In the genomic region with DNA sequence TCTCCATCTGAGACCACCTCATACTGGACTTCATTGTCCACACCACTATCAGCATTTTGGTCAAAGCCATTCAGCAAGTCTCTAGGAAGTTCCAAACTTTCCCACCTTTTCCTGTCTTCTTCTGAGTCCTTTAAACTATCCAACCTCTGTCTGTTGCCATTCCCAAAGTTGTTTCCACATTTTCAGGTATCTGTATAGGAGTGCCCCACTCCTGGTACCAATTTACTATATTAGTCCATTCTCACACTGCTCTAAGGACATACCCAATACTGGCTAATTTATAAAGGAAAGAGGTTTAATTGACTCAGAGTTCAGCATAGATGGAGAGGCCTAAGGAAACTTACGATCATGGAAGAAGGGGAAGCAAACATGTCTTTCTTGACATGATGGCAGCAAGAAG, we compare ENCODE assay signal across 31 cellular contexts.
DNase-seq lines count a peak whose midpoint lies in the region; ATAC-seq, FAIRE-seq and TF ChIP-seq lines count a peak whose summit lies in the region.
"Had no signal": no experiment of that assay in that cellular context is flagged by ENCODE, and none has a peak within 500 bp of the region (broad histone marks: within the 10 kb centered on the region; RNA-seq: fewer than 3 reads in every experiment).

No MANE protein-coding gene starts in this region.

- H3K36me3 ChIP-seq in HEK293 (ENCODE audit: control insufficient read depth in 2 of 2, insufficient read depth in 1 of 2, low read length in 2 of 2) (no peaks in the 10 kb centered on the region), K562 (ENCODE audit: control insufficient read depth, insufficient read depth, low read length) (peaks cover 4% of the 10 kb centered on the region; the same call in 1 of the 3 replicates), aorta (ENCODE audit: control insufficient read depth in 1 of 2, insufficient read depth in 2 of 2, low read length in 1 of 2) (no peaks in the 10 kb centered on the region)
- H3K36me3 ChIP-seq: BE2C; BLaER1; BLaER1 treated with 17β-estradiol and CSF1 and Interleukin-3, amounts not matched to agents 10 nM and 100 nM had no signal

- no peak overlapping the region for H3K4me3 ChIP-seq in HEK293 (ENCODE audit: low read depth, low read length)
- H3K4me3 ChIP-seq in K562, result no peak overlapping the region
- H3K4me3 ChIP-seq in aorta (ENCODE audit: low read length in 2 of 2), result no peak overlapping the region
- H3K4me3 ChIP-seq: A549; BLaER1; BLaER1 treated with 17β-estradiol and CSF1 and Interleukin-3, amounts not matched to agents 10 nM and 100 nM had no signal

- no peaks in the 10 kb centered on the region for H3K79me2 ChIP-seq in K562 (ENCODE audit: control insufficient read depth, insufficient read depth, low read length)

- H3K9me1 ChIP-seq in K562 (ENCODE audit: control insufficient read depth, insufficient read depth, low read length), result no peaks in the 10 kb centered on the region

- CTCF ChIA-PET in HEK293 (lab: Yijun Ruan, JAX) (no interaction called here), K562 (lab: Yijun Ruan, JAX; ENCODE audit: low intra/inter-chr PET ratio) (no interaction called here)

- TF ChIP-seq CTCF in HEK293 (tag by site-specific recombination; IDR thresholded peaks at IDR 0.05) (no peak), K562 (IDR thresholded peaks at IDR 0.05 in 2 of 3, conservative IDR thresholded peaks at IDR 0.05 in 1 of 3; ENCODE audit: insufficient read depth in 2 of 3, low read depth in 1 of 3, low read length in 3 of 3) (no peak)

- POLR2A ChIA-PET in HEK293 (lab: Yijun Ruan, JAX) (no interaction called here), K562 (lab: Yijun Ruan, JAX) (no interaction called here)

- FAIRE-seq in K562 (lab: Jason Lieb, UNC), result no peak
- FAIRE-seq: A204.1, A549, D721Med had no signal

- TF ChIP-seq EP300 in K562 (IDR thresholded peaks at IDR 0.05; ENCODE audit: low read length), result no peak

- no peaks in the 10 kb centered on the region for H4K20me1 ChIP-seq in K562 (replicated peaks; ENCODE audit: control insufficient read depth, insufficient read depth, low read length)
- H4K20me1 ChIP-seq: BLaER1; BLaER1 treated with 17β-estradiol and CSF1 and Interleukin-3, amounts not matched to agents 10 nM and 100 nM had no signal

- no peak for TF ChIP-seq RAD21 in K562 (CRISPR knock-in tag; conservative IDR thresholded peaks at IDR 0.05 in 1 of 2, IDR thresholded peaks at IDR 0.05 in 1 of 2)

- H3K27ac ChIP-seq in HEK293 (ENCODE audit: extremely low read depth, low read depth, low read length) (no peak overlapping the region), K562 (ENCODE audit: extremely low read depth, low read depth, low read length) (no peak overlapping the region), aorta (ENCODE audit: low read depth in 1 of 2, low read length in 2 of 2) (no peak overlapping the region)
- H3K27ac ChIP-seq: 22Rv1; A549; BLaER1; BLaER1 treated with 17β-estradiol and CSF1 and Interleukin-3, amounts not matched to agents 10 nM and 100 nM; C4-2B had no signal

- ATAC-seq in K562 (no peak), aorta (ENCODE audit: low FRiP score) (no peak)
- ATAC-seq: A549; CD8-positive, alpha-beta T cell had no signal

- TF ChIP-seq POLR2A in K562 (conservative IDR thresholded peaks at IDR 0.05), result no peak

- no peaks in the 10 kb centered on the region for H3K9me3 ChIP-seq in HEK293 (ENCODE audit: control insufficient read depth, insufficient read depth, low read depth, low read length)
- H3K9me3 ChIP-seq in K562 (replicated peaks; ENCODE audit: control insufficient read depth, insufficient read depth, low read depth, low read length), result no peaks in the 10 kb centered on the region
- no peaks in the 10 kb centered on the region for H3K9me3 ChIP-seq in aorta (ENCODE audit: control insufficient read depth, low read length)
- H3K9me3 ChIP-seq: BE2C; BLaER1; BLaER1 treated with 17β-estradiol and CSF1 and Interleukin-3, amounts not matched to agents 10 nM and 100 nM; Caco-2 had no signal

- no peaks in the 10 kb centered on the region for H3K4me1 ChIP-seq in HEK293 (ENCODE audit: control insufficient read depth, insufficient read depth, low read length)
- no peaks in the 10 kb centered on the region for H3K4me1 ChIP-seq in K562 (replicated peaks in 1 of 2; ENCODE audit: control insufficient read depth in 2 of 2, insufficient read depth in 2 of 2, low read length in 2 of 2)
- H3K4me1 ChIP-seq in aorta (ENCODE audit: control insufficient read depth in 1 of 2, insufficient read depth in 2 of 2, low read length in 2 of 2), result no peaks in the 10 kb centered on the region
- H3K4me1 ChIP-seq: A549; BE2C; BLaER1; BLaER1 treated with 17β-estradiol and CSF1 and Interleukin-3, amounts not matched to agents 10 nM and 100 nM; Caco-2 had no signal

- intact Hi-C loops in K562 (cut with micrococcal nuclease), result no loop called here
- intact Hi-C loops in aorta (cut with DNase I), result no loop called here

- in situ Hi-C loops in K562 (cut with MboI) (no loop called here), KBM-7 (cut with MboI; ENCODE audit: low pct_unique_long_range_greater_than_20kb, low sequenced_read_pairs) (no loop called here)

- WGBS in K562 (ENCODE audit: insufficient coverage, low coverage, missing lambda C conversion rate), result 78% methylated on average over 1 of the region's 1 CpG
- 97 to 100% methylated on average over 1 of the region's 1 CpG for WGBS in aorta, 2 donors

- H2AFZ ChIP-seq in K562 (ENCODE audit: low read depth, low read length), result no peak overlapping the region

- no peak overlapping the region for H3K4me2 ChIP-seq in K562 (ENCODE audit: insufficient read depth, low read length)
- H3K4me2 ChIP-seq: A549; BLaER1; BLaER1 treated with 17β-estradiol and CSF1 and Interleukin-3, amounts not matched to agents 10 nM and 100 nM had no signal

- DNase-seq in K562 (ENCODE audit: extremely low read depth in 1 of 4, low spot score in 3 of 4) (no peak), KBM-7 (no peak), aorta (no peak)
- DNase-seq: 8988T; ACHN; AML-193; BE2C; C1 segment of cervical spinal cord; Caco-2; Calu3; CD4-positive, alpha-beta memory T cell; CD4-positive, alpha-beta T cell; CD4-positive, CD25-positive, alpha-beta regulatory T cell; CD8-positive, alpha-beta memory T cell; CD8-positive, alpha-beta T cell; COR-L47; DMS 273 treated with DMSO at 0.1 percent for 48 hours; DMS153; DMS53; DMS79; DMS79 treated with DMSO at 0.1 percent for 48 hours; DND-41; EL had no signal

- H3K27me3 ChIP-seq in K562 (ENCODE audit: control insufficient read depth in 2 of 2, insufficient read depth in 2 of 2, low read length in 2 of 2) (no peaks in the 10 kb centered on the region), aorta (ENCODE audit: control insufficient read depth in 1 of 2, insufficient read depth in 2 of 2, low read length in 1 of 2) (no peaks in the 10 kb centered on the region)
- H3K27me3 ChIP-seq: BE2C; BLaER1; BLaER1 treated with 17β-estradiol and CSF1 and Interleukin-3, amounts not matched to agents 10 nM and 100 nM had no signal

- BruUV-seq in K562 (replicated peaks; lab: Mats Ljungman, UMichigan), result no TSS peak

- H3K9ac ChIP-seq in K562 (ENCODE audit: insufficient read depth in 1 of 2, low read depth in 2 of 2, low read length in 2 of 2), result no peak overlapping the region
- H3K9ac ChIP-seq: BLaER1; BLaER1 treated with 17β-estradiol and CSF1 and Interleukin-3, amounts not matched to agents 10 nM and 100 nM had no signal

TF ChIP-seq in HEK293, 187 proteins besides CTCF, POLR2A, EP300 and RAD21 (continues in another document):
- TF ChIP-seq ZSCAN30 (tag by site-specific recombination; IDR thresholded peaks at IDR 0.05), result no peak
- peak; percentile 60; the same call in 1 of the 2 replicates for TF ChIP-seq ZNF707 (tag by site-specific recombination; IDR thresholded peaks at IDR 0.05)
- TF ChIP-seq ZNF645 (tag by site-specific recombination; IDR thresholded peaks at IDR 0.05), result no peak
- TF ChIP-seq ZNF221 (tag by site-specific recombination; IDR thresholded peaks at IDR 0.05; ENCODE audit: borderline replicate concordance), result no peak
- no peak for TF ChIP-seq IKZF3 (tag by site-specific recombination; IDR thresholded peaks at IDR 0.05)

TF ChIP-seq in K562, 482 proteins besides CTCF, POLR2A, EP300 and RAD21:
- TF ChIP-seq ZNF239 (CRISPR knock-in tag; IDR thresholded peaks at IDR 0.05) (no peak), XRCC3 (IDR thresholded peaks at IDR 0.05) (no peak), ZNF707 (CRISPR knock-in tag; conservative IDR thresholded peaks at IDR 0.05) (peak; percentile 87)

Comparison
In these comparisons a context has a peak if more than half of its experiments do, and no peak if none do; other contexts are left out.
1. Of the 44 proteins assayed by ChIP-seq in both K562 and HEK293: peak only in K562: none; only in HEK293: none; in both: ZNF707; in neither: 43.